1 cellular context compared by ENCODE assay signal in the genomic region with DNA sequence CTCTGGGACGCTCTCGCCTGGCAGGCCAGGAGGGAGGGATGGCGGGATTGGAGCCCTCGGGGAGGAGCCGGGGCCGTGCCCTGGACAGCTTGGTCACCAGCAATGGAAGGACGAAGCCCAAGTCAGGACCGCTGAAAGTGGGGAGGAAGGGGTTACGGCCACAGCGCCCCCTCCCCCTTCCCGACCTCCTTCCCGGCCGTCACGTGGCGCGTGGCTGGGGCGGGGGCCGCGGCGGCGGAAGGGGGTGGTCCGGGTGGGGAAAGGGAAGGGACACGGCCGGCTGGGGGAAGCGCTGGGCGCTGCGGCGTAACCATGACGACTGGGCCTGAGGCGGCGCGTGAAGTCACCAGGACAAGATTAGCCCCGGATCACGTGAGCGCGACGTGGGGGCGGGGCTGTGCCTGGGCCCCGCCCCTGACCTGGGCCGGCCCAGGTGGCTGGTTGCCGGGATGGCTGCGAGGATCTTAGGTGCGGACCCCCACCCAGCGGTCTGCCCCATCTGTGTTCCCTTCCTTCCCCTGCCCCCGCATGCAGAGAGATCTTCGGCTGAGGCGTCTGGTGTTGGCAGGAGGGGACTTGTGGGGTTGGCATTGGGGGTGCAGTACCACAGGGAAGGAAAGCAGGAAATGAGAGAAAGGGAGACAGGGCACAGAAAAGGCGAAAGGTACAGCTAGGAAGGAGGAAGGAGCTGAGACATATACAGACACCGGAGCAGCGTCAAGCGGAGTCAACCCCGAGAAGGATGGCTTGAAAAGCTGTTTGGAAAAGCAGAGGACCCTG.
TF ChIP-seq lines count a peak whose summit lies in the region.

No MANE protein-coding gene starts in this region.

TF ChIP-seq in K562, 482 proteins besides CTCF, POLR2A, EP300 and RAD21 (continued from another document and continues in another):
- TF ChIP-seq, protein P1, sequence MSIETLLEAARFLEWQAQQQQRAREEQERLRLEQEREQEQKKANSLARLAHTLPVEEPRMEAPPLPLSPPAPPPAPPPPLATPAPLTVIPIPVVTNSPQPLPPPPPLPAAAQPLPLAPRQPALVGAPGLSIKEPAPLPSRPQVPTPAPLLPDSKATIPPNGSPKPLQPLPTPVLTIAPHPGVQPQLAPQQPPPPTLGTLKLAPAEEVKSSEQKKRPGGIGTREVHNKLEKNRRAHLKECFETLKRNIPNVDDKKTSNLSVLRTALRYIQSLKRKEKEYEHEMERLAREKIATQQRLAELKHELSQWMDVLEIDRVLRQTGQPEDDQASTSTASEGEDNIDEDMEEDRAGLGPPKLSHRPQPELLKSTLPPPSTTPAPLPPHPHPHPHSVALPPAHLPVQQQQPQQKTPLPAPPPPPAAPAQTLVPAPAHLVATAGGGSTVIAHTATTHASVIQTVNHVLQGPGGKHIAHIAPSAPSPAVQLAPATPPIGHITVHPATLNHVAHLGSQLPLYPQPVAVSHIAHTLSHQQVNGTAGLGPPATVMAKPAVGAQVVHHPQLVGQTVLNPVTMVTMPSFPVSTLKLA (conservative IDR thresholded peaks at IDR 0.05): peak; percentile 77 to 78
- no peak for TF ChIP-seq KLF1 (tag; IDR thresholded peaks at IDR 0.05)
- peak; percentile 51 for TF ChIP-seq NEUROD1 (IDR thresholded peaks at IDR 0.05; ENCODE audit: borderline replicate concordance, low read depth, low read length, partially characterized antibody)
- TF ChIP-seq, protein P2, sequence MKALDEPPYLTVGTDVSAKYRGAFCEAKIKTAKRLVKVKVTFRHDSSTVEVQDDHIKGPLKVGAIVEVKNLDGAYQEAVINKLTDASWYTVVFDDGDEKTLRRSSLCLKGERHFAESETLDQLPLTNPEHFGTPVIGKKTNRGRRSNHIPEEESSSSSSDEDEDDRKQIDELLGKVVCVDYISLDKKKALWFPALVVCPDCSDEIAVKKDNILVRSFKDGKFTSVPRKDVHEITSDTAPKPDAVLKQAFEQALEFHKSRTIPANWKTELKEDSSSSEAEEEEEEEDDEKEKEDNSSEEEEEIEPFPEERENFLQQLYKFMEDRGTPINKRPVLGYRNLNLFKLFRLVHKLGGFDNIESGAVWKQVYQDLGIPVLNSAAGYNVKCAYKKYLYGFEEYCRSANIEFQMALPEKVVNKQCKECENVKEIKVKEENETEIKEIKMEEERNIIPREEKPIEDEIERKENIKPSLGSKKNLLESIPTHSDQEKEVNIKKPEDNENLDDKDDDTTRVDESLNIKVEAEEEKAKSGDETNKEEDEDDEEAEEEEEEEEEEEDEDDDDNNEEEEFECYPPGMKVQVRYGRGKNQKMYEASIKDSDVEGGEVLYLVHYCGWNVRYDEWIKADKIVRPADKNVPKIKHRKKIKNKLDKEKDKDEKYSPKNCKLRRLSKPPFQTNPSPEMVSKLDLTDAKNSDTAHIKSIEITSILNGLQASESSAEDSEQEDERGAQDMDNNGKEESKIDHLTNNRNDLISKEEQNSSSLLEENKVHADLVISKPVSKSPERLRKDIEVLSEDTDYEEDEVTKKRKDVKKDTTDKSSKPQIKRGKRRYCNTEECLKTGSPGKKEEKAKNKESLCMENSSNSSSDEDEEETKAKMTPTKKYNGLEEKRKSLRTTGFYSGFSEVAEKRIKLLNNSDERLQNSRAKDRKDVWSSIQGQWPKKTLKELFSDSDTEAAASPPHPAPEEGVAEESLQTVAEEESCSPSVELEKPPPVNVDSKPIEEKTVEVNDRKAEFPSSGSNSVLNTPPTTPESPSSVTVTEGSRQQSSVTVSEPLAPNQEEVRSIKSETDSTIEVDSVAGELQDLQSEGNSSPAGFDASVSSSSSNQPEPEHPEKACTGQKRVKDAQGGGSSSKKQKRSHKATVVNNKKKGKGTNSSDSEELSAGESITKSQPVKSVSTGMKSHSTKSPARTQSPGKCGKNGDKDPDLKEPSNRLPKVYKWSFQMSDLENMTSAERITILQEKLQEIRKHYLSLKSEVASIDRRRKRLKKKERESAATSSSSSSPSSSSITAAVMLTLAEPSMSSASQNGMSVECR (CRISPR knock-in tag; IDR thresholded peaks at IDR 0.05): peak; percentile 39; the same call in 1 of the 2 replicates
- TF ChIP-seq LARP7 (IDR thresholded peaks at IDR 0.05): peak; percentile 13; the same call in 1 of the 2 replicates
- TF ChIP-seq ETV5 (CRISPR knock-in tag; IDR thresholded peaks at IDR 0.05; ENCODE audit: low read depth): no peak
- TF ChIP-seq ZNF507 (tag; conservative IDR thresholded peaks at IDR 0.05): no peak
- TF ChIP-seq RBBP5 (IDR thresholded peaks at IDR 0.05; ENCODE audit: borderline replicate concordance, insufficient read depth, low read length, poor library complexity, severe bottlenecking): peak; percentile 4
- TF ChIP-seq GTF2F1 (IDR thresholded peaks at IDR 0.05; ENCODE audit: low read depth, low read length): no peak
- TF ChIP-seq ETV1 (tag; conservative IDR thresholded peaks at IDR 0.05; ENCODE audit: low read depth): no peak
- peak; percentile 86 for TF ChIP-seq ATF7 (IDR thresholded peaks at IDR 0.05)
- TF ChIP-seq, protein P3, sequence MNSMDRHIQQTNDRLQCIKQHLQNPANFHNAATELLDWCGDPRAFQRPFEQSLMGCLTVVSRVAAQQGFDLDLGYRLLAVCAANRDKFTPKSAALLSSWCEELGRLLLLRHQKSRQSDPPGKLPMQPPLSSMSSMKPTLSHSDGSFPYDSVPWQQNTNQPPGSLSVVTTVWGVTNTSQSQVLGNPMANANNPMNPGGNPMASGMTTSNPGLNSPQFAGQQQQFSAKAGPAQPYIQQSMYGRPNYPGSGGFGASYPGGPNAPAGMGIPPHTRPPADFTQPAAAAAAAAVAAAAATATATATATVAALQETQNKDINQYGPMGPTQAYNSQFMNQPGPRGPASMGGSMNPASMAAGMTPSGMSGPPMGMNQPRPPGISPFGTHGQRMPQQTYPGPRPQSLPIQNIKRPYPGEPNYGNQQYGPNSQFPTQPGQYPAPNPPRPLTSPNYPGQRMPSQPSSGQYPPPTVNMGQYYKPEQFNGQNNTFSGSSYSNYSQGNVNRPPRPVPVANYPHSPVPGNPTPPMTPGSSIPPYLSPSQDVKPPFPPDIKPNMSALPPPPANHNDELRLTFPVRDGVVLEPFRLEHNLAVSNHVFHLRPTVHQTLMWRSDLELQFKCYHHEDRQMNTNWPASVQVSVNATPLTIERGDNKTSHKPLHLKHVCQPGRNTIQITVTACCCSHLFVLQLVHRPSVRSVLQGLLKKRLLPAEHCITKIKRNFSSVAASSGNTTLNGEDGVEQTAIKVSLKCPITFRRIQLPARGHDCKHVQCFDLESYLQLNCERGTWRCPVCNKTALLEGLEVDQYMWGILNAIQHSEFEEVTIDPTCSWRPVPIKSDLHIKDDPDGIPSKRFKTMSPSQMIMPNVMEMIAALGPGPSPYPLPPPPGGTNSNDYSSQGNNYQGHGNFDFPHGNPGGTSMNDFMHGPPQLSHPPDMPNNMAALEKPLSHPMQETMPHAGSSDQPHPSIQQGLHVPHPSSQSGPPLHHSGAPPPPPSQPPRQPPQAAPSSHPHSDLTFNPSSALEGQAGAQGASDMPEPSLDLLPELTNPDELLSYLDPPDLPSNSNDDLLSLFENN (IDR thresholded peaks at IDR 0.05; ENCODE audit: low read depth in 2 of 2, low read length in 2 of 2): no peak
- TF ChIP-seq, protein P4, sequence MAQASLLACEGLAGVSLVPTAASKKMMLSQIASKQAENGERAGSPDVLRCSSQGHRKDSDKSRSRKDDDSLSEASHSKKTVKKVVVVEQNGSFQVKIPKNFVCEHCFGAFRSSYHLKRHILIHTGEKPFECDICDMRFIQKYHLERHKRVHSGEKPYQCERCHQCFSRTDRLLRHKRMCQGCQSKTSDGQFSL (CRISPR knock-in tag; IDR thresholded peaks at IDR 0.05): peak; percentile 96
- TF ChIP-seq, protein P4 (tag; IDR thresholded peaks at IDR 0.05): peak in 1 of 2 experiments; percentile 71; a peak in 1 of 4 replicates
- TF ChIP-seq HDAC1 (IDR thresholded peaks at IDR 0.05): peak in 1 of 2 experiments; percentile 47; a peak in 2 of 4 replicates
- no peak for TF ChIP-seq LEF1 (IDR thresholded peaks at IDR 0.05)
- TF ChIP-seq ZNF830 (CRISPR knock-in tag; IDR thresholded peaks at IDR 0.05): no peak
- peak; percentile 93 for TF ChIP-seq MEF2A (IDR thresholded peaks at IDR 0.05; ENCODE audit: control insufficient read depth, low read depth, low read length)
- peak; percentile 78 for TF ChIP-seq JUN (IDR thresholded peaks at IDR 0.05; ENCODE audit: borderline replicate concordance, low read depth, low read length)
- TF ChIP-seq JUN (CRISPR knock-in tag; IDR thresholded peaks at IDR 0.05; ENCODE audit: borderline replicate concordance): peak; percentile 58; the same call in 1 of the 2 replicates
- TF ChIP-seq RBFOX2 (IDR thresholded peaks at IDR 0.05; ENCODE audit: low read depth, low read length): peak; percentile 58
- TF ChIP-seq CBFA2T2 (conservative IDR thresholded peaks at IDR 0.05): peak; percentile 71
- TF ChIP-seq, protein P5, sequence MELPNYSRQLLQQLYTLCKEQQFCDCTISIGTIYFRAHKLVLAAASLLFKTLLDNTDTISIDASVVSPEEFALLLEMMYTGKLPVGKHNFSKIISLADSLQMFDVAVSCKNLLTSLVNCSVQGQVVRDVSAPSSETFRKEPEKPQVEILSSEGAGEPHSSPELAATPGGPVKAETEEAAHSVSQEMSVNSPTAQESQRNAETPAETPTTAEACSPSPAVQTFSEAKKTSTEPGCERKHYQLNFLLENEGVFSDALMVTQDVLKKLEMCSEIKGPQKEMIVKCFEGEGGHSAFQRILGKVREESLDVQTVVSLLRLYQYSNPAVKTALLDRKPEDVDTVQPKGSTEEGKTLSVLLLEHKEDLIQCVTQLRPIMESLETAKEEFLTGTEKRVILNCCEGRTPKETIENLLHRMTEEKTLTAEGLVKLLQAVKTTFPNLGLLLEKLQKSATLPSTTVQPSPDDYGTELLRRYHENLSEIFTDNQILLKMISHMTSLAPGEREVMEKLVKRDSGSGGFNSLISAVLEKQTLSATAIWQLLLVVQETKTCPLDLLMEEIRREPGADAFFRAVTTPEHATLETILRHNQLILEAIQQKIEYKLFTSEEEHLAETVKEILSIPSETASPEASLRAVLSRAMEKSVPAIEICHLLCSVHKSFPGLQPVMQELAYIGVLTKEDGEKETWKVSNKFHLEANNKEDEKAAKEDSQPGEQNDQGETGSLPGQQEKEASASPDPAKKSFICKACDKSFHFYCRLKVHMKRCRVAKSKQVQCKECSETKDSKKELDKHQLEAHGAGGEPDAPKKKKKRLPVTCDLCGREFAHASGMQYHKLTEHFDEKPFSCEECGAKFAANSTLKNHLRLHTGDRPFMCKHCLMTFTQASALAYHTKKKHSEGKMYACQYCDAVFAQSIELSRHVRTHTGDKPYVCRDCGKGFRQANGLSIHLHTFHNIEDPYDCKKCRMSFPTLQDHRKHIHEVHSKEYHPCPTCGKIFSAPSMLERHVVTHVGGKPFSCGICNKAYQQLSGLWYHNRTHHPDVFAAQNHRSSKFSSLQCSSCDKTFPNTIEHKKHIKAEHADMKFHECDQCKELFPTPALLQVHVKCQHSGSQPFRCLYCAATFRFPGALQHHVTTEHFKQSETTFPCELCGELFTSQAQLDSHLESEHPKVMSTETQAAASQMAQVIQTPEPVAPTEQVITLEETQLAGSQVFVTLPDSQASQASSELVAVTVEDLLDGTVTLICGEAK (IDR thresholded peaks at IDR 0.05): peak; percentile 31; the same call in 1 of the 2 replicates
- TF ChIP-seq, protein P5 (CRISPR knock-in tag; IDR thresholded peaks at IDR 0.05): no peak
- TF ChIP-seq, protein P6, sequence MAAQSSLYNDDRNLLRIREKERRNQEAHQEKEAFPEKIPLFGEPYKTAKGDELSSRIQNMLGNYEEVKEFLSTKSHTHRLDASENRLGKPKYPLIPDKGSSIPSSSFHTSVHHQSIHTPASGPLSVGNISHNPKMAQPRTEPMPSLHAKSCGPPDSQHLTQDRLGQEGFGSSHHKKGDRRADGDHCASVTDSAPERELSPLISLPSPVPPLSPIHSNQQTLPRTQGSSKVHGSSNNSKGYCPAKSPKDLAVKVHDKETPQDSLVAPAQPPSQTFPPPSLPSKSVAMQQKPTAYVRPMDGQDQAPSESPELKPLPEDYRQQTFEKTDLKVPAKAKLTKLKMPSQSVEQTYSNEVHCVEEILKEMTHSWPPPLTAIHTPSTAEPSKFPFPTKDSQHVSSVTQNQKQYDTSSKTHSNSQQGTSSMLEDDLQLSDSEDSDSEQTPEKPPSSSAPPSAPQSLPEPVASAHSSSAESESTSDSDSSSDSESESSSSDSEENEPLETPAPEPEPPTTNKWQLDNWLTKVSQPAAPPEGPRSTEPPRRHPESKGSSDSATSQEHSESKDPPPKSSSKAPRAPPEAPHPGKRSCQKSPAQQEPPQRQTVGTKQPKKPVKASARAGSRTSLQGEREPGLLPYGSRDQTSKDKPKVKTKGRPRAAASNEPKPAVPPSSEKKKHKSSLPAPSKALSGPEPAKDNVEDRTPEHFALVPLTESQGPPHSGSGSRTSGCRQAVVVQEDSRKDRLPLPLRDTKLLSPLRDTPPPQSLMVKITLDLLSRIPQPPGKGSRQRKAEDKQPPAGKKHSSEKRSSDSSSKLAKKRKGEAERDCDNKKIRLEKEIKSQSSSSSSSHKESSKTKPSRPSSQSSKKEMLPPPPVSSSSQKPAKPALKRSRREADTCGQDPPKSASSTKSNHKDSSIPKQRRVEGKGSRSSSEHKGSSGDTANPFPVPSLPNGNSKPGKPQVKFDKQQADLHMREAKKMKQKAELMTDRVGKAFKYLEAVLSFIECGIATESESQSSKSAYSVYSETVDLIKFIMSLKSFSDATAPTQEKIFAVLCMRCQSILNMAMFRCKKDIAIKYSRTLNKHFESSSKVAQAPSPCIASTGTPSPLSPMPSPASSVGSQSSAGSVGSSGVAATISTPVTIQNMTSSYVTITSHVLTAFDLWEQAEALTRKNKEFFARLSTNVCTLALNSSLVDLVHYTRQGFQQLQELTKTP (IDR thresholded peaks at IDR 0.05; ENCODE audit: low read depth in 1 of 2, partially characterized antibody in 2 of 2): peak in 1 of 2 experiments; percentile 20
